16 cellular contexts compared by ENCODE assay signal in genomic region chr12:43208221-43208620, GRCh38.
A peak's percentile ranks its signal among the peaks of the same experiment; 100 is the strongest.
DNase-seq lines count a peak whose midpoint lies in the region; ATAC-seq and TF ChIP-seq lines count a peak whose summit lies in the region.
"Had no signal": no experiment of that assay in that cellular context is flagged by ENCODE, and none has a peak within 500 bp of the region (broad histone marks: within the 10 kb centered on the region; RNA-seq: fewer than 3 reads in every experiment).

No MANE protein-coding gene starts in this region.

- no peaks in the 10 kb centered on the region for H3K79me2 ChIP-seq in GM23248 (ENCODE audit: insufficient read depth)

- no peak overlapping the region for H2AFZ ChIP-seq in GM23248

- WGBS in GM23248 (ENCODE audit: low coverage in 1 of 2, low lambda C conversion rate in 2 of 2, missing lambda C conversion rate in 2 of 2), 2 experiments, result 66 to 67% methylated on average over 5 of the region's 5 CpGs

- H3K9me2 ChIP-seq in GM23248 (ENCODE audit: insufficient read depth), result no peaks in the 10 kb centered on the region

- no peaks in the 10 kb centered on the region for H4K20me1 ChIP-seq in GM23248 (ENCODE audit: insufficient read depth)
- H4K20me1 ChIP-seq: BLaER1 had no signal

- H3K27me3 ChIP-seq in GM23248 (replicated peaks; ENCODE audit: insufficient read depth) (no peaks in the 10 kb centered on the region), brain microvascular endothelial cell (replicated peaks) (no peaks in the 10 kb centered on the region), SJCRH30 (no peaks in the 10 kb centered on the region)
- H3K27me3 ChIP-seq: BLaER1, Peyer's patch had no signal

- H3K4me3 ChIP-seq in GM23248, result no peak overlapping the region
- H3K4me3 ChIP-seq in brain microvascular endothelial cell (ENCODE audit: low read depth, low read length), result no peak overlapping the region
- H3K4me3 ChIP-seq in SJCRH30, result no peak overlapping the region
- H3K4me3 ChIP-seq: BLaER1, Peyer's patch had no signal

- no peak overlapping the region for H3K9ac ChIP-seq in GM23248
- H3K9ac ChIP-seq: BLaER1 had no signal

- TF ChIP-seq CTCF in brain microvascular endothelial cell (IDR thresholded peaks at IDR 0.05; ENCODE audit: low read depth, low read length, missing control alignments), result no peak

- H3F3A ChIP-seq in GM23248 (ENCODE audit: insufficient read depth), result peaks cover 36% of the 10 kb centered on the region

- H3K4me1 ChIP-seq in GM23248 (ENCODE audit: insufficient read depth) (peaks cover 50% of the 10 kb centered on the region), SJCRH30 (no peaks in the 10 kb centered on the region)
- H3K4me1 ChIP-seq: BLaER1, Peyer's patch had no signal

- in situ Hi-C loops in GM23248 (cut with MboI) (no loop called here), brain microvascular endothelial cell (cut with HindIII; ENCODE audit: low pct_ligation_motif_present, low sequenced_read_pairs) (no loop called here)

- DNase-seq in GM23248 (peak; percentile 35), brain microvascular endothelial cell (peak; percentile 12), kidney glomerular epithelial cell (lab: John Stamatoyannopoulos, UW) (peak; percentile 96), renal cortical epithelial cell (ENCODE audit: low read depth) (peak; percentile 11), NCI-H1417 (lab: John Stamatoyannopoulos, UW) (no peak), SJCRH30 (no peak), SW480 (ENCODE audit: low spot score) (no peak)
- DNase-seq: CD8-positive, alpha-beta T cell; DMS53; Kasumi-1; MM.1S; NCI-H1092; NCI-H2081 treated with DMSO at 0.1 percent for 48 hours; Peyer's patch had no signal

- H3K27ac ChIP-seq in GM23248 (0 out of 2 replicates have a peak overlapping the region, but pooled peaks have one; percentile 14), brain microvascular endothelial cell (peak overlapping the region; percentile 63), SJCRH30 (no peak overlapping the region)
- H3K27ac ChIP-seq: BLaER1, Peyer's patch had no signal

- no peak for ATAC-seq in GM21447 (IDR thresholded peaks at IDR 0.05; ENCODE audit: unreplicated experiment)
- ATAC-seq: CD8-positive, alpha-beta T cell had no signal

- H3K36me3 ChIP-seq in GM23248 (ENCODE audit: low read depth) (no peaks in the 10 kb centered on the region), brain microvascular endothelial cell (replicated peaks) (no peaks in the 10 kb centered on the region), SJCRH30 (no peaks in the 10 kb centered on the region)
- H3K36me3 ChIP-seq: BLaER1, Peyer's patch had no signal

- H3K9me3 ChIP-seq in GM23248 (ENCODE audit: low read depth), result no peaks in the 10 kb centered on the region
- H3K9me3 ChIP-seq in SJCRH30 (replicated peaks), result no peaks in the 10 kb centered on the region
- H3K9me3 ChIP-seq: BLaER1, Peyer's patch had no signal

- H3K4me2 ChIP-seq in GM23248 (ENCODE audit: unreplicated experiment), result no peak overlapping the region
- H3K4me2 ChIP-seq: BLaER1 had no signal

Comparison
In these comparisons a context has a peak if more than half of its experiments do, and no peak if none do; other contexts are left out.
1. DNase-seq: peak in GM23248 (single experiment), brain microvascular endothelial cell (single experiment), kidney glomerular epithelial cell (single experiment) and renal cortical epithelial cell (single experiment); none in NCI-H1417 (0 of 3), SJCRH30 (0 of 2) and SW480 (single experiment).